ENCODE assay signal across 8 cellular contexts in the genomic region with DNA sequence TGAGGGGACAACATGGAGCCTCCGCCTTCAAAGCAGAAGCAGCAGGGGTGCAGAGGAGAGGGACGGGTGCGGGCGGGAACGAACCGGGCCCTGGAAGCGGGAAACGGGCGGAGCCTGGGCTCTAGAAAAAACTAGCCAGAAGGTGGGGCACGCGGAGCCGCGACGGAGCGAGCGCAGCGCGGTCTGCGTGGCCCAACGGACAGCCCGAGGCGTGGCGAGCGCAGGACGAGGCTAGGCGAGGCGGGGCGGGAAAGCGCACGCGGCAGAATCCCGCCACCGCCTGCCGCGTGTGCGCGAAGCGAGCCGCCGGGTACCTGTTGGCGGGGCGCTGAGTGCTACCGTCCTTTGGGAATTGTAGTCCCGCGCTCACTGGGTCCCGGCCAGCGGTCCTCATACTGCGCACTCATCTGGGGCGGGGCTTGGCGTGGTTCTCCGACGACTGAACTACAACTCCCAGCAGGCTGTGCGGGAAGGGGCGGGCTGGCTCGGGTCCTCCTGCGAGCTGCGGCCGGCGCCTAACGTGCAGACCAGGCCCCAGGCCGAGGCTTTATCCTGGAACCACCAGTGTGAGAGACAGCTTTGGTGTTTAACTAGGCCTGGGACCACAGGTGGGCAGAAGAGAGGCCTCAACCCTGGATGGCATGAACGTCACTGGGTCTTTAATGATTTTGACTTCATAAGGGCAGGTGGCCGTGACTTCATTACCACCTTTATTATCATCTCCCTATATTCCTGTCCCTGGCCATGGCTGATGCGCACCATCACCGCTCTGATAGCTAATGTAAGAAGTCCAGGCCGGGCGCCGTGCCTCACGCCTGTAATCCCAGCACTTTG. TPM values are rescaled to one million over a fixed set of nuclear protein-coding genes. Genes with fewer than 3 reads are reported as not detected.
DNase-seq lines count a peak whose midpoint lies in the region; ATAC-seq and TF ChIP-seq lines count a peak whose summit lies in the region.

A gene with protein sequence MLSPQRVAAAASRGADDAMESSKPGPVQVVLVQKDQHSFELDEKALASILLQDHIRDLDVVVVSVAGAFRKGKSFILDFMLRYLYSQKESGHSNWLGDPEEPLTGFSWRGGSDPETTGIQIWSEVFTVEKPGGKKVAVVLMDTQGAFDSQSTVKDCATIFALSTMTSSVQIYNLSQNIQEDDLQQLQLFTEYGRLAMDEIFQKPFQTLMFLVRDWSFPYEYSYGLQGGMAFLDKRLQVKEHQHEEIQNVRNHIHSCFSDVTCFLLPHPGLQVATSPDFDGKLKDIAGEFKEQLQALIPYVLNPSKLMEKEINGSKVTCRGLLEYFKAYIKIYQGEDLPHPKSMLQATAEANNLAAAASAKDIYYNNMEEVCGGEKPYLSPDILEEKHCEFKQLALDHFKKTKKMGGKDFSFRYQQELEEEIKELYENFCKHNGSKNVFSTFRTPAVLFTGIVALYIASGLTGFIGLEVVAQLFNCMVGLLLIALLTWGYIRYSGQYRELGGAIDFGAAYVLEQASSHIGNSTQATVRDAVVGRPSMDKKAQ (minus strand): TSS at position 55 of the 834 bp plus-strand sequence. CDS start 41 bp downstream, at position 14.

- DNase-seq in BJ (ENCODE audit: low read depth) (peak; percentile 69), NCI-H524 treated with DMSO at 0.1 percent for 48 hours (lab: John Stamatoyannopoulos, UW) (peak; percentile 36), cortex of kidney (lab: John Stamatoyannopoulos, UW) (peak; percentile 48), left kidney (ENCODE audit: low read depth, low spot score) (peak; percentile 98)
- peak; percentile 96 for DNase-seq in activated CD4-positive, alpha-beta T cell treated with anti-CD3 and anti-CD28 coated beads, Interleukin-2, amount 50 U/mL, for 1 hour
- DNase-seq in stimulated activated CD4-positive, alpha-beta T cell treated with anti-CD3 and anti-CD28 coated beads, Interleukin-1b, Interleukin-23, amount 100 ng/mL, for 48 hours = peak; percentile 93

- ATAC-seq in GM19324 (IDR thresholded peaks at IDR 0.05; ENCODE audit: low FRiP score, unreplicated experiment) = peak; percentile 88
- peak; percentile 88 for ATAC-seq in HG03460 (IDR thresholded peaks at IDR 0.05; ENCODE audit: unreplicated experiment)

- TF ChIP-seq CTCF in BJ (IDR thresholded peaks at IDR 0.05; ENCODE audit: insufficient read depth, low read depth, low read length) = 0 out of 2 replicates have a peak, but pooled peaks have one; percentile 11

- H3K27me3 ChIP-seq in BJ (ENCODE audit: control insufficient read depth, insufficient read depth, low read length) = no peaks in the 10 kb centered on the region

- POLR2A ChIA-PET in BJ (lab: Charles Lee) = interaction anchor here (1.9 kb wide), 1 partner anchor 10 kb away, joined by 6 read pairs; a partner anchor contains a TSS

- CTCF ChIA-PET in BJ (lab: Yijun Ruan, JAX) = interaction anchor here (0.9 to 1.9 kb wide), 8 partner anchors 10 to 48 kb away, joined by 3 to 6 read pairs (median 4); a partner anchor contains a TSS

- no peaks in the 10 kb centered on the region for H3K36me3 ChIP-seq in BJ (ENCODE audit: control insufficient read depth, insufficient read depth, low read length)

- peak within 1 kb of the TSS; percentile 83 for H3K4me3 ChIP-seq in BJ (ENCODE audit: low read depth, low read length)

RNA-seq across cellular contexts. Expression of the gene that starts here (rescaled TPM):
- 36.1 and 64.8 TPM in 2 replicates for polyA plus RNA-seq in BJ (2011; rRNA removed)
- polyA minus RNA-seq in BJ (2011; rRNA and poly(A)+ RNA removed) = 49.8 and 61.1 TPM in 2 replicates

Comparison
In these comparisons a context has a peak if more than half of its experiments do, and no peak if none do; other contexts are left out.
1. Peak in every context shown above with its lines: DNase-seq, ATAC-seq and H3K4me3 ChIP-seq.
2. DNase-seq: peak in every context shown above with its lines; median percentile 98 in left kidney; 96 in activated CD4-positive, alpha-beta T cell treated with anti-CD3 and anti-CD28 coated beads, Interleukin-2, amount 50 U/mL, for 1 hour; 93 in stimulated activated CD4-positive, alpha-beta T cell treated with anti-CD3 and anti-CD28 coated beads, Interleukin-1b, Interleukin-23, amount 100 ng/mL, for 48 hours; 69 in BJ; 48 in cortex of kidney; 36 in NCI-H524 treated with DMSO at 0.1 percent for 48 hours.